Comparison of ENCODE assay signal across 30 cellular contexts in genomic region chr2:167490394-167490793, GRCh38.
"Had no signal": no experiment of that assay in that cellular context is flagged by ENCODE, and none has a peak within 500 bp of the region (broad histone marks: within the 10 kb centered on the region; RNA-seq: fewer than 3 reads in every experiment).

No MANE protein-coding gene starts in this region.

- FAIRE-seq: astrocyte, bronchial epithelial cell had no signal

- H3K4me3 ChIP-seq: coronary artery, dorsolateral prefrontal cortex, gastrocnemius medialis, heart left ventricle had no signal

- DNase-seq: activated B cell treated with CpG ODN at 0.5 μM for 24 hours; activated CD4-positive, alpha-beta T cell treated with anti-CD3 and anti-CD28 coated beads for 48 hours; activated CD4-positive, alpha-beta T cell treated with anti-CD3 and anti-CD28 coated beads, Interleukin-2, amount 50 U/mL, for 1 hour; activated CD4-positive, alpha-beta T cell treated with anti-CD3 and anti-CD28 coated beads, Interleukin-2, amount 50 U/mL, for 48 hours; activated CD8-positive, alpha-beta memory T cell treated with anti-CD3 and anti-CD28 coated beads for 24 hours; activated CD8-positive, alpha-beta T cell treated with anti-CD3 and anti-CD28 coated beads for 36 hours; activated effector memory CD4-positive, alpha-beta T cell treated with Interleukin-2 at 50 U/mL for 16 hours; activated gamma-delta T cell treated with Interleukin-2 at 50 U/mL for 16 hours; activated naive CD4-positive, alpha-beta T cell treated with anti-CD3 and anti-CD28 coated beads, Interleukin-2, amount 50 U/mL, for 16 hours; activated naive CD4-positive, alpha-beta T cell treated with Interleukin-2 at 50 U/mL for 16 hours; activated T-cell treated with anti-CD3 and anti-CD28 coated beads, Interleukin-2, amount 50 U/mL, for 4 hours; amniotic stem cell; anterior cingulate cortex; brain microvascular endothelial cell; dorsolateral prefrontal cortex; effector memory CD4-positive, alpha-beta T cell; endodermal cell; foreskin keratinocyte; gastrocnemius medialis; glutamatergic neuron; heart left ventricle; T-helper 17 cell; T1000; WERI-Rb-1 had no signal

- H3K27me3 ChIP-seq: brain microvascular endothelial cell, dorsolateral prefrontal cortex, foreskin keratinocyte, gastrocnemius medialis, heart left ventricle had no signal

- H3K27ac ChIP-seq: brain microvascular endothelial cell, coronary artery, foreskin keratinocyte, gastrocnemius medialis, heart left ventricle, WERI-Rb-1 had no signal

- H3K4me1 ChIP-seq: foreskin keratinocyte, heart left ventricle had no signal

- H3K9me3 ChIP-seq: gastrocnemius medialis, heart left ventricle had no signal

- ATAC-seq: activated CD4-positive, CD25-positive, alpha-beta regulatory T cell treated with anti-CD3 and anti-CD28 coated beads, Interleukin-2, amount 50 U/mL, for 24 hours; activated CD8-positive, alpha-beta T cell treated with anti-CD3 and anti-CD28 coated beads for 36 hours; activated T-cell treated with anti-CD3 and anti-CD28 coated beads, Interleukin-2, amount 50 U/mL, for 4 hours; activated T-helper 17 cell treated with anti-CD3 and anti-CD28 coated beads, Interleukin-2, amount 50 U/mL, for 72 hours; esophagus mucosa; foreskin keratinocyte; gastrocnemius medialis; heart left ventricle; T-helper 17 cell had no signal

- H3K36me3 ChIP-seq: brain microvascular endothelial cell, gastrocnemius medialis, heart left ventricle, WERI-Rb-1 had no signal
